ENCODE assay signal across 2 cellular contexts in the genomic region with DNA sequence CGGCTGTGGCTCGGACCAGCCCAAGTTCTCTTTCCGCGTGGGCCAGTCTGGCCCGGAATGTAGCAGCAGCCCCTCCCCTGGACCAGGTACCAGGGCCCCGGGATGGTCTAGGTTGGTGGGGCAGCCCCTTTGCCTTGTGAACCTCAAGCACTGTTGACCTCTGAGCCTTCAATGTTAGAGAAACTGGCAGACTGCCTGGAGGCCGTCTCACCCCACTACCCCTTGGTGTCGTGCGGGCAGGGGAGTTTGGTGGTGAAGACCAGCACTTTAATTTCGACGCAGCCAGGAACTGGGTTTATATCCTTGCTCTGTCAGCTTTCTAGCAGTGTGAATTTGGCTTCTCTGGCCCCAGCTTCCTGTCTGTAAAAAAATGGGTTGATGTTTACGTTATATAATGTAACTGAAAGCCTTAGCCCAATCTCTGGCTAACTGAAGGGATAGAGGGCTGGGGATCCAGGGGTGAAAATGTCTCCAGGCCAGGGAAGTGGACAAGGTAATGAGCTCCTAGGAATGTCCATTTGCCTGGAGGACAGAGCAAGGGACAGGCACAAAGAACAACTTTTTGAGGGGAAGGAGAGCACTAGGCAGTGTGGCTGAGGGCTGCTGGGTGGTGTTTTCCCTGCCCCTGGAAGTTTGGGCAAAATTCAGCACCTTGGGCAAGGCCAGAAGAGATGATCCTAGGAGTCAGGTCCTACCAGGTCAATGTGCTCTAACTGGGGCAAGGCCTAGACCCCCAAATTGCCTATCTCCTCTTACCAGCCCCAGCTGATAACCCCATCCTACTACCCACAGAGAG.
TF ChIP-seq lines count a peak whose summit lies in the region.

No MANE protein-coding gene starts in this region.

TF ChIP-seq in HepG2, 621 proteins besides CTCF, POLR2A, EP300 and RAD21 (continues in another document):
- 0 out of 2 replicates have a peak, but pooled peaks have one; percentile 15 for TF ChIP-seq FOXA3 (CRISPR knock-in tag; IDR thresholded peaks at IDR 0.05)
- 0 out of 2 replicates have a peak, but pooled peaks have one; percentile 35 for TF ChIP-seq KMT2A (CRISPR knock-in tag; IDR thresholded peaks at IDR 0.05)
- TF ChIP-seq LCORL (IDR thresholded peaks at IDR 0.05) = no peak
- peak; percentile 62 for TF ChIP-seq LCORL (CRISPR knock-in tag; IDR thresholded peaks at IDR 0.05)
- TF ChIP-seq MIER2 (CRISPR knock-in tag; IDR thresholded peaks at IDR 0.05) = no peak
- no peak for TF ChIP-seq ZNF552 (CRISPR knock-in tag; IDR thresholded peaks at IDR 0.05; ENCODE audit: borderline replicate concordance)
- TF ChIP-seq, protein P1, sequence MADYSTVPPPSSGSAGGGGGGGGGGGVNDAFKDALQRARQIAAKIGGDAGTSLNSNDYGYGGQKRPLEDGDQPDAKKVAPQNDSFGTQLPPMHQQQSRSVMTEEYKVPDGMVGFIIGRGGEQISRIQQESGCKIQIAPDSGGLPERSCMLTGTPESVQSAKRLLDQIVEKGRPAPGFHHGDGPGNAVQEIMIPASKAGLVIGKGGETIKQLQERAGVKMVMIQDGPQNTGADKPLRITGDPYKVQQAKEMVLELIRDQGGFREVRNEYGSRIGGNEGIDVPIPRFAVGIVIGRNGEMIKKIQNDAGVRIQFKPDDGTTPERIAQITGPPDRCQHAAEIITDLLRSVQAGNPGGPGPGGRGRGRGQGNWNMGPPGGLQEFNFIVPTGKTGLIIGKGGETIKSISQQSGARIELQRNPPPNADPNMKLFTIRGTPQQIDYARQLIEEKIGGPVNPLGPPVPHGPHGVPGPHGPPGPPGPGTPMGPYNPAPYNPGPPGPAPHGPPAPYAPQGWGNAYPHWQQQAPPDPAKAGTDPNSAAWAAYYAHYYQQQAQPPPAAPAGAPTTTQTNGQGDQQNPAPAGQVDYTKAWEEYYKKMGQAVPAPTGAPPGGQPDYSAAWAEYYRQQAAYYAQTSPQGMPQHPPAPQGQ (CRISPR knock-in tag; IDR thresholded peaks at IDR 0.05; ENCODE audit: borderline replicate concordance) = no peak
- TF ChIP-seq IKZF4 (CRISPR knock-in tag; IDR thresholded peaks at IDR 0.05; ENCODE audit: borderline replicate concordance, low read depth, not compliant biosample characterization) = no peak
- no peak for TF ChIP-seq ZNF720 (CRISPR knock-in tag; IDR thresholded peaks at IDR 0.05)
- no peak for TF ChIP-seq ZNF3 (CRISPR knock-in tag; IDR thresholded peaks at IDR 0.05)
- 0 out of 2 replicates have a peak, but pooled peaks have one; percentile 71 for TF ChIP-seq FOXO4 (CRISPR knock-in tag; conservative IDR thresholded peaks at IDR 0.05)
- TF ChIP-seq ATF2 (CRISPR knock-in tag; IDR thresholded peaks at IDR 0.05) = no peak
- no peak for TF ChIP-seq ZNF354B (CRISPR knock-in tag; IDR thresholded peaks at IDR 0.05)
- TF ChIP-seq ZBTB4 (CRISPR knock-in tag; IDR thresholded peaks at IDR 0.05; ENCODE audit: borderline replicate concordance) = 0 out of 2 replicates have a peak, but pooled peaks have one; percentile 29
- no peak for TF ChIP-seq ZNF543 (CRISPR knock-in tag; IDR thresholded peaks at IDR 0.05)
- no peak for TF ChIP-seq ZNF10 (CRISPR knock-in tag; IDR thresholded peaks at IDR 0.05; ENCODE audit: borderline replicate concordance, low read depth)
- TF ChIP-seq, protein P2, sequence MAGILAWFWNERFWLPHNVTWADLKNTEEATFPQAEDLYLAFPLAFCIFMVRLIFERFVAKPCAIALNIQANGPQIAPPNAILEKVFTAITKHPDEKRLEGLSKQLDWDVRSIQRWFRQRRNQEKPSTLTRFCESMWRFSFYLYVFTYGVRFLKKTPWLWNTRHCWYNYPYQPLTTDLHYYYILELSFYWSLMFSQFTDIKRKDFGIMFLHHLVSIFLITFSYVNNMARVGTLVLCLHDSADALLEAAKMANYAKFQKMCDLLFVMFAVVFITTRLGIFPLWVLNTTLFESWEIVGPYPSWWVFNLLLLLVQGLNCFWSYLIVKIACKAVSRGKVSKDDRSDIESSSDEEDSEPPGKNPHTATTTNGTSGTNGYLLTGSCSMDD (CRISPR knock-in tag; IDR thresholded peaks at IDR 0.05) = no peak
- 0 out of 2 replicates have a peak, but pooled peaks have one; percentile 17 for TF ChIP-seq ZNF629 (CRISPR knock-in tag; conservative IDR thresholded peaks at IDR 0.05)
- no peak for TF ChIP-seq KDM5B (CRISPR knock-in tag; IDR thresholded peaks at IDR 0.05; ENCODE audit: borderline replicate concordance)

TF ChIP-seq in H1, 55 proteins besides CTCF, POLR2A, EP300 and RAD21:
- TF ChIP-seq NANOG (IDR thresholded peaks at IDR 0.05; ENCODE audit: insufficient read depth, low read depth, low read length, poor library complexity, severe bottlenecking) (no peak), CHD7 (IDR thresholded peaks at IDR 0.05; ENCODE audit: insufficient replicate concordance, low read length) (no peak), RXRA (IDR thresholded peaks at IDR 0.05; ENCODE audit: insufficient read depth, low read depth, low read length) (no peak)
TF ChIP-seq in H1: peak in this region for 0.
